In the genomic region with DNA sequence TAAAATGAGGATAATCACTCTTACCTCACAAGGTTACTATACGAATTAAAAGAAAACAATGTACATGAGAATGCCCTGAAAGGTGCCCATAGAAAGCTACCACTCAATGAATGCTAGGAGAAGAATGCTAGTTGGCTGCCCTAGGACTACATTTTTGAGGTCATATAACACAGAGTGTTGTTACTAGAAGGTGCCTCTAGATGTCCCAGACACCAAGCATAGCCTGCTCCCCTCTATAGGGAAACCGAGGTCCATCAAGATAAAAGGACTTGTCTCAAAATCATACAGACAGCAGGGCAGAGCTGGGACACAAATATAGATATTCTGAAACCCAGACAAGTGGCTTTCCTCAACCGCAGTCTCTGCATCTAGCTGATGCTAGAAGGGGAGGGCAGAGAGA, we compare ENCODE assay signal across 18 cellular contexts.
"Had no signal": no experiment of that assay in that cellular context is flagged by ENCODE, and none has a peak within 500 bp of the region (broad histone marks: within the 10 kb centered on the region; RNA-seq: fewer than 3 reads in every experiment).

No MANE protein-coding gene starts in this region.

- H3K36me3 ChIP-seq: prostate gland, sigmoid colon, upper lobe of right lung had no signal

- DNase-seq: activated effector memory CD4-positive, alpha-beta T cell treated with Interleukin-2 at 50 U/mL for 16 hours; activated T-cell treated with anti-CD3 and anti-CD28 coated beads, Interleukin-2, amount 50 U/mL, for 1 hour; amygdala; cerebellar nuclear complex; dermis blood vessel endothelial cell; erythroblast; hippocampal formation; left ventricle myocardium superior; mesenchymal stem cell; occipital lobe; sigmoid colon; stimulated activated CD4-positive, alpha-beta T cell treated with anti-CD3 and anti-CD28 coated beads, Interleukin-12 subunit alpha, Interleukin-12 subunit beta, amount 100 ng/mL, for 4 hours; upper lobe of right lung had no signal

- H3K27ac ChIP-seq: prostate gland, sigmoid colon, upper lobe of right lung had no signal

- H3K27me3 ChIP-seq: sigmoid colon, upper lobe of right lung had no signal

- H3K4me1 Mint-ChIP-seq: brain, nephron had no signal

- H3K9me3 ChIP-seq: prostate gland, sigmoid colon, upper lobe of right lung had no signal

- H3K4me1 ChIP-seq: prostate gland, sigmoid colon, upper lobe of right lung had no signal

- H3K36me3 Mint-ChIP-seq: brain had no signal

- H3K9me3 Mint-ChIP-seq: stimulated activated naive CD8-positive, alpha-beta T cell treated with anti-CD3 and anti-CD28 coated beads, Interleukin-15, Interleukin-2, amounts not matched to agents 100 ng/mL and 50 ng/mL, for 24 hours had no signal

- H3K27ac Mint-ChIP-seq: activated naive CD4-positive, alpha-beta T cell treated with anti-CD3 and anti-CD28 coated beads, Interleukin-2, amount 50 U/mL, for 72 hours; brain; nephron; stimulated activated naive CD8-positive, alpha-beta T cell treated with anti-CD3 and anti-CD28 coated beads, Interleukin-15, Interleukin-2, amounts not matched to agents 100 ng/mL and 50 ng/mL, for 24 hours had no signal

- H3K4me3 ChIP-seq: prostate gland, sigmoid colon, upper lobe of right lung had no signal

- H3K4me3 Mint-ChIP-seq: brain; nephron; stimulated activated naive CD8-positive, alpha-beta T cell treated with anti-CD3 and anti-CD28 coated beads, Interleukin-15, Interleukin-2, amounts not matched to agents 100 ng/mL and 50 ng/mL, for 24 hours had no signal

- ATAC-seq: activated naive CD4-positive, alpha-beta T cell treated with anti-CD3 and anti-CD28 coated beads, Interleukin-2, amount 50 U/mL, for 72 hours; left ventricle myocardium superior; upper lobe of right lung had no signal

- H3K27me3 Mint-ChIP-seq: brain; stimulated activated naive CD8-positive, alpha-beta T cell treated with anti-CD3 and anti-CD28 coated beads, Interleukin-15, Interleukin-2, amounts not matched to agents 100 ng/mL and 50 ng/mL, for 24 hours had no signal
